1 cellular context compared by ENCODE assay signal in the genomic region with DNA sequence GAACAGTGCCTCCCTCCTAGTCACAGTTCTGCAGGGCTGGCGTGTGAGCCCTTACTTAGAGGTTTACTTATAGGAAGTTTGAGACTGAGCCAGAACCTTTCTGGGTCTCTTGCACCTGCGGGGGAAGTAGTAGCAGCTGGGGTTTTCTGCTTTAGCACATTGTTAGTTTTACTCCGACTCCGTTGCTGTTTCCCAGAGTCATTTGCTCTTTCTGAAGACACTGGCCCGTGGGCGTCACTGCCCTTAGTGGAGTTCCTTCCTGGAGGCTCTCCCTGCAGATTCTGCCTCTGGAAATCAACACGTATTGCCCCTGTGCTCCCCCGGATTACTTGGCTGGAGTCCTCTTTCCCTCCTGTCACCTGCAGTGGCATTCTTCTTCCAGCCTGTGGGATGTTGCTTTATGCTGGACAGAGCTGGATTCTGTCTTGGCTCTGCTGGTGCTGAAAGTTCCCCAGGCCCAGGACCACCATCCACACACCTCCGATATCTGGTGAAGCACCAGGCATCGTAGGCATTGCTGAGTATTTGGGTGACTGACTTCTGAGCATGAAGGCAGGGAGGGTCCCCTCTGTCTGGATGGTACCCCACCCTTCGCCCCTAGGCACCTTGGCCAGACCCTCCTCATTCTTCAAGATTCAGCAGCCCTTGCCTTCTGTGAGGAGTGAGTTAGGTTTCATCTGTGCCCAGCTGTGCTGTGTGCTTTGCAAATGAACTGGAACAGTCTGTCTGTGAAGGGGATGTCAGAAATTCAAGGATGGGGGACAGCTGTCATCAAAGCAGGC.
TF ChIP-seq lines count a peak whose summit lies in the region.

No MANE protein-coding gene starts in this region.

TF ChIP-seq in HEK293, 187 proteins besides CTCF, POLR2A, EP300 and RAD21:
- TF ChIP-seq, protein P1, sequence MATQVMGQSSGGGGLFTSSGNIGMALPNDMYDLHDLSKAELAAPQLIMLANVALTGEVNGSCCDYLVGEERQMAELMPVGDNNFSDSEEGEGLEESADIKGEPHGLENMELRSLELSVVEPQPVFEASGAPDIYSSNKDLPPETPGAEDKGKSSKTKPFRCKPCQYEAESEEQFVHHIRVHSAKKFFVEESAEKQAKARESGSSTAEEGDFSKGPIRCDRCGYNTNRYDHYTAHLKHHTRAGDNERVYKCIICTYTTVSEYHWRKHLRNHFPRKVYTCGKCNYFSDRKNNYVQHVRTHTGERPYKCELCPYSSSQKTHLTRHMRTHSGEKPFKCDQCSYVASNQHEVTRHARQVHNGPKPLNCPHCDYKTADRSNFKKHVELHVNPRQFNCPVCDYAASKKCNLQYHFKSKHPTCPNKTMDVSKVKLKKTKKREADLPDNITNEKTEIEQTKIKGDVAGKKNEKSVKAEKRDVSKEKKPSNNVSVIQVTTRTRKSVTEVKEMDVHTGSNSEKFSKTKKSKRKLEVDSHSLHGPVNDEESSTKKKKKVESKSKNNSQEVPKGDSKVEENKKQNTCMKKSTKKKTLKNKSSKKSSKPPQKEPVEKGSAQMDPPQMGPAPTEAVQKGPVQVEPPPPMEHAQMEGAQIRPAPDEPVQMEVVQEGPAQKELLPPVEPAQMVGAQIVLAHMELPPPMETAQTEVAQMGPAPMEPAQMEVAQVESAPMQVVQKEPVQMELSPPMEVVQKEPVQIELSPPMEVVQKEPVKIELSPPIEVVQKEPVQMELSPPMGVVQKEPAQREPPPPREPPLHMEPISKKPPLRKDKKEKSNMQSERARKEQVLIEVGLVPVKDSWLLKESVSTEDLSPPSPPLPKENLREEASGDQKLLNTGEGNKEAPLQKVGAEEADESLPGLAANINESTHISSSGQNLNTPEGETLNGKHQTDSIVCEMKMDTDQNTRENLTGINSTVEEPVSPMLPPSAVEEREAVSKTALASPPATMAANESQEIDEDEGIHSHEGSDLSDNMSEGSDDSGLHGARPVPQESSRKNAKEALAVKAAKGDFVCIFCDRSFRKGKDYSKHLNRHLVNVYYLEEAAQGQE (tag by site-specific recombination; IDR thresholded peaks at IDR 0.05), result peak; percentile 84
- no peak for TF ChIP-seq ZNF341 (tag by site-specific recombination; IDR thresholded peaks at IDR 0.05; ENCODE audit: low read depth)
- TF ChIP-seq, protein P2, sequence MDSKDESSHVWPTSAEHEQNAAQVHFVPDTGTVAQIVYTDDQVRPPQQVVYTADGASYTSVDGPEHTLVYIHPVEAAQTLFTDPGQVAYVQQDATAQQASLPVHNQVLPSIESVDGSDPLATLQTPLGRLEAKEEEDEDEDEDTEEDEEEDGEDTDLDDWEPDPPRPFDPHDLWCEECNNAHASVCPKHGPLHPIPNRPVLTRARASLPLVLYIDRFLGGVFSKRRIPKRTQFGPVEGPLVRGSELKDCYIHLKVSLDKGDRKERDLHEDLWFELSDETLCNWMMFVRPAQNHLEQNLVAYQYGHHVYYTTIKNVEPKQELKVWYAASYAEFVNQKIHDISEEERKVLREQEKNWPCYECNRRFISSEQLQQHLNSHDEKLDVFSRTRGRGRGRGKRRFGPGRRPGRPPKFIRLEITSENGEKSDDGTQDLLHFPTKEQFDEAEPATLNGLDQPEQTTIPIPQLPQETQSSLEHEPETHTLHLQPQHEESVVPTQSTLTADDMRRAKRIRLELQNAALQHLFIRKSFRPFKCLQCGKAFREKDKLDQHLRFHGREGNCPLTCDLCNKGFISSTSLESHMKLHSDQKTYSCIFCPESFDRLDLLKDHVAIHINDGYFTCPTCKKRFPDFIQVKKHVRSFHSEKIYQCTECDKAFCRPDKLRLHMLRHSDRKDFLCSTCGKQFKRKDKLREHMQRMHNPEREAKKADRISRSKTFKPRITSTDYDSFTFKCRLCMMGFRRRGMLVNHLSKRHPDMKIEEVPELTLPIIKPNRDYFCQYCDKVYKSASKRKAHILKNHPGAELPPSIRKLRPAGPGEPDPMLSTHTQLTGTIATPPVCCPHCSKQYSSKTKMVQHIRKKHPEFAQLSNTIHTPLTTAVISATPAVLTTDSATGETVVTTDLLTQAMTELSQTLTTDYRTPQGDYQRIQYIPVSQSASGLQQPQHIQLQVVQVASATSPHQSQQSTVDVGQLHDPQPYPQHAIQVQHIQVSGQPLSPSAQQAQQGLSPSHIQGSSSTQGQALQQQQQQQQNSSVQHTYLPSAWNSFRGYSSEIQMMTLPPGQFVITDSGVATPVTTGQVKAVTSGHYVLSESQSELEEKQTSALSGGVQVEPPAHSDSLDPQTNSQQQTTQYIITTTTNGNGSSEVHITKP (tag by site-specific recombination; IDR thresholded peaks at IDR 0.05), result peak; percentile 74
